ENCODE assay signal across 8 cellular contexts in genomic region chr1:91500756-91501526, GRCh38. TPM values are rescaled to one million over a fixed set of nuclear protein-coding genes. Genes with fewer than 3 reads are reported as not detected.
DNase-seq lines count a peak whose midpoint lies in the region; ATAC-seq and TF ChIP-seq lines count a peak whose summit lies in the region.

CDC7 (plus strand) TSS chr1:91500851; CDS start chr1:91501717, 866 bp downstream.

- TSS peak; percentile 54 for BruUV-seq in IMR-90 (replicated peaks; lab: Mats Ljungman, UMichigan)

- H4K8ac ChIP-seq in IMR-90 (ENCODE audit: low read depth in 2 of 2, low read length in 2 of 2), result peak within 1 kb of the TSS; percentile 93 to 96

- H3K9ac ChIP-seq in IMR-90 (ENCODE audit: low read depth, low read length), result peak within 1 kb of the TSS; percentile 81

- peak within 1 kb of the TSS; percentile 88 for H3K4ac ChIP-seq in IMR-90 (ENCODE audit: low read depth, low read length)

- no peaks in the 10 kb centered on the region; the same call in 1 of the 2 replicates for H3K4me1 ChIP-seq in IMR-90 (ENCODE audit: control insufficient read depth, insufficient read depth, low read length)
- H3K4me1 ChIP-seq in esophagus muscularis mucosa, result peaks cover 17 to 19% (median 17%) of the 10 kb centered on the region in 4 donors
- H3K4me1 ChIP-seq in muscle layer of duodenum (ENCODE audit: control insufficient read depth in 1 of 2, insufficient read depth in 2 of 2, low read length in 2 of 2), result peaks cover 0 to 6% of the 10 kb centered on the region in 2 donors

- H3K27me3 Mint-ChIP-seq in activated T-cell treated with anti-CD3 and anti-CD28 coated beads, Interleukin-2, amount 50 U/mL, for 24 hours, result no peaks in the 10 kb centered on the region

- H2AK5ac ChIP-seq in IMR-90 (ENCODE audit: low read depth, low read length), result peak within 1 kb of the TSS; percentile 28

- no peak within 1 kb of the TSS for H3K4me3 Mint-ChIP-seq in activated T-cell treated with anti-CD3 and anti-CD28 coated beads, Interleukin-2, amount 50 U/mL, for 24 hours

- H3K18ac ChIP-seq in IMR-90 (ENCODE audit: low read depth, low read length), result peak within 1 kb of the TSS; percentile 52

- peak within 1 kb of the TSS; percentile 76 for H3K23ac ChIP-seq in IMR-90 (ENCODE audit: low read depth, low read length)

- peak within 1 kb of the TSS; percentile 88 for H4K91ac ChIP-seq in IMR-90 (ENCODE audit: insufficient read depth, low read depth, low read length)

- WGBS in IMR-90 (ENCODE audit: extremely low coverage in 2 of 2, insufficient read length in 1 of 2), 2 experiments, result 0% methylated on average over 24 of the region's 68 CpGs; no CpG with 5 or more reads in 1 of the 2 experiments
- under 1% methylated on average over 47 of the region's 68 CpGs for WGBS in esophagus muscularis mucosa

- H3K27ac ChIP-seq in IMR-90 (ENCODE audit: insufficient read depth, low read length), result peak within 1 kb of the TSS; percentile 66
- peak within 1 kb of the TSS; percentile 76 to 93 (median 89) for H3K27ac ChIP-seq in esophagus muscularis mucosa (replicated peaks in 1 of 4)
- peak within 1 kb of the TSS; percentile 90 for H3K27ac ChIP-seq in muscle layer of duodenum (ENCODE audit: low read length)

- H2AK9ac ChIP-seq in IMR-90 (replicated peaks; ENCODE audit: low read depth, low read length, poor library complexity), result peak within 1 kb of the TSS; percentile 84

- H3K56ac ChIP-seq in IMR-90 (ENCODE audit: extremely low read depth, insufficient read depth, low read length), result peak within 1 kb of the TSS; percentile 89

- no peaks in the 10 kb centered on the region for H3K9me3 Mint-ChIP-seq in activated T-cell treated with anti-CD3 and anti-CD28 coated beads, Interleukin-2, amount 50 U/mL, for 24 hours

- peak within 1 kb of the TSS; percentile 76 for H4K5ac ChIP-seq in IMR-90 (ENCODE audit: low read depth, low read length)

- H2BK15ac ChIP-seq in IMR-90 (ENCODE audit: low read depth, low read length), result peak within 1 kb of the TSS; percentile 48; the same call in 2 of the 3 replicates

- in situ Hi-C loops in IMR-90 (cut with MboI; ENCODE audit: low sequenced_read_pairs), result no loop called here

- peak; percentile 76 for ATAC-seq in GM21529 (IDR thresholded peaks at IDR 0.05; ENCODE audit: unreplicated experiment)
- peak; percentile 92 for ATAC-seq in IMR-90 (ENCODE audit: low read depth)

- peaks cover 21% of the 10 kb centered on the region for H3K36me3 Mint-ChIP-seq in activated T-cell treated with anti-CD3 and anti-CD28 coated beads, Interleukin-2, amount 50 U/mL, for 24 hours (ENCODE audit: low read depth)

- no peak within 1 kb of the TSS for H3K27ac Mint-ChIP-seq in activated T-cell treated with anti-CD3 and anti-CD28 coated beads, Interleukin-2, amount 50 U/mL, for 24 hours

- H3K9me3 ChIP-seq in IMR-90 (ENCODE audit: control insufficient read depth, insufficient read depth, low read length), result no peaks in the 10 kb centered on the region
- H3K9me3 ChIP-seq in esophagus muscularis mucosa, result no peaks in the 10 kb centered on the region
- no peaks in the 10 kb centered on the region for H3K9me3 ChIP-seq in muscle layer of duodenum (ENCODE audit: control insufficient read depth in 1 of 2, low read length in 2 of 2)

- peak within 1 kb of the TSS; percentile 88 for H3K4me2 ChIP-seq in IMR-90 (ENCODE audit: low read depth, low read length)

- H2BK120ac ChIP-seq in IMR-90 (ENCODE audit: low read depth, low read length), result peak within 1 kb of the TSS; percentile 74

- H3K9me1 ChIP-seq in IMR-90 (ENCODE audit: insufficient read depth, low read length), result no peaks in the 10 kb centered on the region

- peak within 1 kb of the TSS; percentile 45 for H2BK20ac ChIP-seq in IMR-90 (ENCODE audit: low read depth, low read length)

- dilution Hi-C loops in IMR-90 (cut with HindIII; ENCODE audit: low sequenced_read_pairs, unreplicated experiment), result no loop called here

- peak within 1 kb of the TSS; percentile 98 for H2AFZ ChIP-seq in IMR-90 (replicated peaks; ENCODE audit: low read length, poor library complexity)

- peaks cover 27% of the 10 kb centered on the region for H3K4me1 Mint-ChIP-seq in activated T-cell treated with anti-CD3 and anti-CD28 coated beads, Interleukin-2, amount 50 U/mL, for 24 hours (ENCODE audit: low read depth)

- DNase-seq in DMS53 treated with DMSO at 0.1 percent for 48 hours (lab: John Stamatoyannopoulos, UW; ENCODE audit: unreplicated experiment) (peak; percentile 99), IMR-90 (peak; percentile 87), OCI-M2 (lab: John Stamatoyannopoulos, UW; ENCODE audit: unreplicated experiment) (peak; percentile 80), esophagus muscularis mucosa (ENCODE audit: extremely low spot score) (peak; percentile 96)
- DNase-seq in activated T-cell treated with anti-CD3 and anti-CD28 coated beads, Interleukin-2, amount 50 U/mL, for 24 hours, result peak; percentile 94
- peak; percentile 72 for DNase-seq in stimulated activated CD8-positive, alpha-beta memory T cell treated with anti-CD3 and anti-CD28 coated beads, Interleukin-7, amount 100 ng/mL, for 24 hours (ENCODE audit: low read depth)

- POLR2A ChIA-PET in IMR-90 (lab: Charles Lee; ENCODE audit: unreplicated experiment), result no interaction called here

- CTCF ChIA-PET in IMR-90 (lab: Yijun Ruan, JAX), result interaction anchor here (1.4 to 2.8 kb wide), 2 partner anchors 11 to 14 kb away, joined by 3 to 13 read pairs; no protein-coding TSS in a partner anchor

- no peaks in the 10 kb centered on the region; the same call in 1 of the 2 replicates for H4K20me1 ChIP-seq in IMR-90 (ENCODE audit: insufficient read depth, low read length)

- H3K27me3 ChIP-seq in IMR-90 (ENCODE audit: control insufficient read depth, insufficient read depth, low read length) (no peaks in the 10 kb centered on the region), esophagus muscularis mucosa (no peaks in the 10 kb centered on the region), muscle layer of duodenum (ENCODE audit: low read depth, low read length) (no peaks in the 10 kb centered on the region)

- peaks cover 11 to 19% of the 10 kb centered on the region in 2 experiments for H3K79me1 ChIP-seq in IMR-90 (ENCODE audit: low read depth in 1 of 2, low read length in 2 of 2)

- H2BK5ac ChIP-seq in IMR-90 (ENCODE audit: low read depth, low read length, poor library complexity, severe bottlenecking), result peak within 1 kb of the TSS; percentile 59

- H3K36me3 ChIP-seq in IMR-90 (ENCODE audit: control insufficient read depth, insufficient read depth, low read length) (no peaks in the 10 kb centered on the region), esophagus muscularis mucosa (no peaks in the 10 kb centered on the region), muscle layer of duodenum (ENCODE audit: control insufficient read depth in 1 of 2, insufficient read depth in 2 of 2, low read length in 2 of 2) (no peaks in the 10 kb centered on the region)

- peak; percentile 25 for TF ChIP-seq RAD21 in IMR-90 (IDR thresholded peaks at IDR 0.05; ENCODE audit: low read length)

- H3K4me3 ChIP-seq in IMR-90 (ENCODE audit: insufficient read depth, low read depth, low read length) (peak within 1 kb of the TSS; percentile 59), esophagus muscularis mucosa (peak within 1 kb of the TSS; percentile 66 to 91 (median 72)), muscle layer of duodenum (ENCODE audit: low read depth in 1 of 2, low read length in 2 of 2) (peak within 1 kb of the TSS; percentile 78 to 81)

- peak within 1 kb of the TSS; percentile 95 for H3K14ac ChIP-seq in IMR-90 (replicated peaks; ENCODE audit: low read depth, low read length)

- TF ChIP-seq CTCF in IMR-90 (conservative IDR thresholded peaks at IDR 0.05; ENCODE audit: low read depth, low read length) (peak; percentile 40), esophagus muscularis mucosa (IDR thresholded peaks at IDR 0.05) (peak; percentile 3 to 30 (median 29))

- TF ChIP-seq EP300 in esophagus muscularis mucosa (IDR thresholded peaks at IDR 0.05), result peak; percentile 52

- intact Hi-C loops in IMR-90 (cut with micrococcal nuclease) (loop anchor here (1.0 to 5.0 kb wide), 5 partner anchors 97 to 1331 kb away; partner anchors contain the start of genes GLMN, HFM1, RPAP2 and RPL5), esophagus muscularis mucosa (cut with DNase I) (loop anchor here (5.0 to 10.0 kb wide), 2 partner anchors 219 to 794 kb away; partner anchors contain the start of genes GLMN and RPAP2)

- TF ChIP-seq POLR2A in IMR-90 (IDR thresholded peaks at IDR 0.05; ENCODE audit: low read depth, low read length), result 0 out of 2 replicates have a peak, but pooled peaks have one; percentile 42
- peak; percentile 10 for TF ChIP-seq POLR2A in esophagus muscularis mucosa (IDR thresholded peaks at IDR 0.05; ENCODE audit: low read depth)

TF ChIP-seq in IMR-90, 13 proteins besides CTCF, POLR2A, EP300 and RAD21 (continues in another document):
- TF ChIP-seq MAFK (IDR thresholded peaks at IDR 0.05; ENCODE audit: low read depth, low read length) (no peak), NFE2L2 (IDR thresholded peaks at IDR 0.05; ENCODE audit: low read depth, low read length) (no peak), FOS (IDR thresholded peaks at IDR 0.05; ENCODE audit: low read depth, low read length) (no peak), MAZ (IDR thresholded peaks at IDR 0.05; ENCODE audit: borderline replicate concordance, low read depth, low read length) (peak; percentile 31; the same call in 1 of the 2 replicates), RFX5 (IDR thresholded peaks at IDR 0.05; ENCODE audit: low read depth, low read length) (no peak), CEBPB (IDR thresholded peaks at IDR 0.05; ENCODE audit: low read depth, low read length) (peak; percentile 99), USF2 (IDR thresholded peaks at IDR 0.05; ENCODE audit: low read depth, low read length) (no peak)

RNA-seq across cellular contexts. Expression of gene CDC7, which starts in this region (rescaled TPM):
- total RNA-seq in IMR-90 (2012; rRNA removed) (4.7 and 6.9 TPM in 2 replicates), esophagus muscularis mucosa (1 to 10 TPM in 3 of 4 donors, under 1 TPM in 1; 0.71 to 2.8 (median 1.1) TPM)
- polyA plus RNA-seq in IMR-90 (2012; rRNA removed), result 3.4 and 4.3 TPM in 2 replicates
- 0.21 and 0.56 TPM in 2 replicates for polyA plus RNA-seq in IMR-90 (2012; cell fraction: cytosol; rRNA removed)
- 0.67 and 4.7 TPM in 2 replicates for polyA plus RNA-seq in IMR-90 (2012; cell fraction: nucleus; rRNA removed; ENCODE audit: low replicate concordance)

Comparison
In these comparisons a context has a peak if more than half of its experiments do, and no peak if none do; other contexts are left out.
1. Peak in every context shown above with its lines: DNase-seq, ATAC-seq, H3K4me3 ChIP-seq and H3K27ac ChIP-seq.